In the genomic region with DNA sequence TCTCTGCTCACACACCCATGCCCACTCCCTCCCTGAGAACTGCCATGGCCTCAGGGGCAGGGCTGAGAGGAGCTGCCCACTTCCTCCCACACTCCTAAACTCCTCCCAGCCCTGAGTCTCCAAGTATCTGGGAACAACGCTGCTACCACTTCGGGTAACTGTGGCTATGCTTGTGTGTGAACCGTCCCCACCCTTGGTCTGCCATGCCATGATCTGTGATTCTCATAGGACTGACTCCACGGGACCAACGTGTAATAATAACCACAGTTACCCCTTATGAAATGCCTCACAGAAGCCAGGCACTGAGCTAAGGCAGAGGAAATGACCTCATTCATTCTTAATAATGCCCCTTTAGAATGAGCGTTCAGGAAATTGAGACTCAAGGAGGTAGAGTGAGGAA, we compare ENCODE assay signal across 17 cellular contexts.
DNase-seq lines count a peak whose midpoint lies in the region; ATAC-seq and TF ChIP-seq lines count a peak whose summit lies in the region.
"Had no signal": no experiment of that assay in that cellular context is flagged by ENCODE, and none has a peak within 500 bp of the region (broad histone marks: within the 10 kb centered on the region; RNA-seq: fewer than 3 reads in every experiment).

No MANE protein-coding gene starts in this region.

- in situ Hi-C loops in HAP-1 (cut with MboI; ENCODE audit: low sequenced_read_pairs), result no loop called here

- intact Hi-C loops in posterior cingulate gyrus (cut with DNase I), result no loop called here

- CTCF ChIA-PET in HEK293 (lab: Yijun Ruan, JAX), result interaction anchor here (0.8 to 0.9 kb wide), 2 partner anchors 27 to 507 kb away, joined by 3 read pairs; no protein-coding TSS in a partner anchor

- H3K27ac ChIP-seq in HEK293 (ENCODE audit: extremely low read depth, low read depth, low read length), result no peak overlapping the region
- H3K27ac ChIP-seq: esophagus muscularis mucosa, parathyroid adenoma, stomach had no signal

- DNase-seq in AML-193 (lab: John Stamatoyannopoulos, UW) (peak; percentile 3 to 5), amniotic epithelial cell (ENCODE audit: low read depth) (peak; percentile 2), kidney tubule cell (ENCODE audit: low spot score) (peak; percentile 17), HAP-1 (ENCODE audit: low spot score in 2 of 2) (no peak), posterior cingulate gyrus (no peak)
- DNase-seq: hippocampal formation; left cardiac atrium; NCI-H2029; NCI-H524; stimulated activated CD4-positive, alpha-beta T cell treated with anti-CD3 and anti-CD28 coated beads, Interleukin-12 subunit alpha, Interleukin-12 subunit beta, amount 100 ng/mL, for 4 hours; stomach had no signal

- TF ChIP-seq CTCF in HEK293 (tag by site-specific recombination; IDR thresholded peaks at IDR 0.05), result no peak

- no peak overlapping the region for H3K4me3 ChIP-seq in HEK293 (ENCODE audit: low read depth, low read length)
- no peak overlapping the region for H3K4me3 ChIP-seq in HAP-1
- H3K4me3 ChIP-seq: esophagus muscularis mucosa, stomach had no signal

- H3K9me3 ChIP-seq in HEK293 (ENCODE audit: control insufficient read depth, insufficient read depth, low read depth, low read length), result no peaks in the 10 kb centered on the region
- no peaks in the 10 kb centered on the region for H3K9me3 ChIP-seq in HAP-1
- H3K9me3 ChIP-seq: esophagus muscularis mucosa, stomach had no signal

- H3K36me3 ChIP-seq in HEK293 (ENCODE audit: control insufficient read depth in 2 of 2, insufficient read depth in 1 of 2, low read length in 2 of 2), result no peaks in the 10 kb centered on the region
- no peaks in the 10 kb centered on the region for H3K36me3 ChIP-seq in HAP-1 (replicated peaks)
- H3K36me3 ChIP-seq: esophagus muscularis mucosa, stomach had no signal

- POLR2A ChIA-PET in HEK293 (lab: Yijun Ruan, JAX), result interaction anchor here (1.1 kb wide), 1 partner anchor 14 kb away, joined by 4 read pairs; no protein-coding TSS in a partner anchor

- H3K4me1 ChIP-seq in HEK293 (ENCODE audit: control insufficient read depth, insufficient read depth, low read length), result peaks cover 7% of the 10 kb centered on the region; the same call in 1 of the 2 replicates
- no peaks in the 10 kb centered on the region for H3K4me1 ChIP-seq in HAP-1
- H3K4me1 ChIP-seq: parathyroid adenoma, stomach had no signal

- peaks cover 4% of the 10 kb centered on the region; the same call in 1 of the 2 replicates for H3K27me3 ChIP-seq in HAP-1 (ENCODE audit: low read depth)

- ATAC-seq in GM18861 (IDR thresholded peaks at IDR 0.05; ENCODE audit: unreplicated experiment) (no peak), HG03378 (IDR thresholded peaks at IDR 0.05; ENCODE audit: unreplicated experiment) (no peak)
- ATAC-seq: WTC11 had no signal

TF ChIP-seq in HEK293, 187 proteins besides CTCF, POLR2A, EP300 and RAD21:
- no peak for TF ChIP-seq ZNF513 (tag by site-specific recombination; IDR thresholded peaks at IDR 0.05)
- TF ChIP-seq, protein P1, sequence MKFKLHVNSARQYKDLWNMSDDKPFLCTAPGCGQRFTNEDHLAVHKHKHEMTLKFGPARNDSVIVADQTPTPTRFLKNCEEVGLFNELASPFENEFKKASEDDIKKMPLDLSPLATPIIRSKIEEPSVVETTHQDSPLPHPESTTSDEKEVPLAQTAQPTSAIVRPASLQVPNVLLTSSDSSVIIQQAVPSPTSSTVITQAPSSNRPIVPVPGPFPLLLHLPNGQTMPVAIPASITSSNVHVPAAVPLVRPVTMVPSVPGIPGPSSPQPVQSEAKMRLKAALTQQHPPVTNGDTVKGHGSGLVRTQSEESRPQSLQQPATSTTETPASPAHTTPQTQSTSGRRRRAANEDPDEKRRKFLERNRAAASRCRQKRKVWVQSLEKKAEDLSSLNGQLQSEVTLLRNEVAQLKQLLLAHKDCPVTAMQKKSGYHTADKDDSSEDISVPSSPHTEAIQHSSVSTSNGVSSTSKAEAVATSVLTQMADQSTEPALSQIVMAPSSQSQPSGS (tag by site-specific recombination; IDR thresholded peaks at IDR 0.05; ENCODE audit: low read depth), result 0 out of 2 replicates have a peak, but pooled peaks have one; percentile 43
- TF ChIP-seq ZFHX2 (tag by site-specific recombination; conservative IDR thresholded peaks at IDR 0.05), result peak; percentile 86
- TF ChIP-seq ZNF561 (tag by site-specific recombination; IDR thresholded peaks at IDR 0.05; ENCODE audit: borderline replicate concordance), result no peak
- TF ChIP-seq ZNF530 (tag by site-specific recombination; IDR thresholded peaks at IDR 0.05; ENCODE audit: low read depth), result no peak
- TF ChIP-seq ZNF146 (tag by site-specific recombination; IDR thresholded peaks at IDR 0.05), result no peak
- no peak for TF ChIP-seq YY2 (tag by site-specific recombination; IDR thresholded peaks at IDR 0.05)
- peak; percentile 78 for TF ChIP-seq EGR2 (tag by site-specific recombination; IDR thresholded peaks at IDR 0.05; ENCODE audit: low read depth)
- TF ChIP-seq ZNF16 (tag by site-specific recombination; IDR thresholded peaks at IDR 0.05; ENCODE audit: low read depth), result no peak
- TF ChIP-seq ZSCAN18 (tag by site-specific recombination; IDR thresholded peaks at IDR 0.05), result no peak
- no peak for TF ChIP-seq ZNF23 (tag by site-specific recombination; IDR thresholded peaks at IDR 0.05; ENCODE audit: borderline replicate concordance)
- TF ChIP-seq, protein P2, sequence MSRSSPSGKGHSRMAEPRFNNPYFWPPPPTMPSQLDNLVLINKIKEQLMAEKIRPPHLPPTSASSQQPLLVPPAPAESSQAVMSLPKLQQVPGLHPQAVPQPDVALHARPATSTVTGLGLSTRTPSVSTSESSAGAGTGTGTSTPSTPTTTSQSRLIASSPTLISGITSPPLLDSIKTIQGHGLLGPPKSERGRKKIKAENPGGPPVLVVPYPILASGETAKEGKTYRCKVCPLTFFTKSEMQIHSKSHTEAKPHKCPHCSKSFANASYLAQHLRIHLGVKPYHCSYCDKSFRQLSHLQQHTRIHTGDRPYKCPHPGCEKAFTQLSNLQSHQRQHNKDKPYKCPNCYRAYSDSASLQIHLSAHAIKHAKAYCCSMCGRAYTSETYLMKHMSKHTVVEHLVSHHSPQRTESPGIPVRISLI (tag by site-specific recombination; IDR thresholded peaks at IDR 0.05), result no peak
- TF ChIP-seq, protein P3, sequence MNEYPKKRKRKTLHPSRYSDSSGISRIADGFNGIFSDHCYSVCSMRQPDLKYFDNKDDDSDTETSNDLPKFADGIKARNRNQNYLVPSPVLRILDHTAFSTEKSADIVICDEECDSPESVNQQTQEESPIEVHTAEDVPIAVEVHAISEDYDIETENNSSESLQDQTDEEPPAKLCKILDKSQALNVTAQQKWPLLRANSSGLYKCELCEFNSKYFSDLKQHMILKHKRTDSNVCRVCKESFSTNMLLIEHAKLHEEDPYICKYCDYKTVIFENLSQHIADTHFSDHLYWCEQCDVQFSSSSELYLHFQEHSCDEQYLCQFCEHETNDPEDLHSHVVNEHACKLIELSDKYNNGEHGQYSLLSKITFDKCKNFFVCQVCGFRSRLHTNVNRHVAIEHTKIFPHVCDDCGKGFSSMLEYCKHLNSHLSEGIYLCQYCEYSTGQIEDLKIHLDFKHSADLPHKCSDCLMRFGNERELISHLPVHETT (tag by site-specific recombination; IDR thresholded peaks at IDR 0.05), result no peak

Comparison
In these comparisons a context has a peak if more than half of its experiments do, and no peak if none do; other contexts are left out.
1. DNase-seq: peak in AML-193 (2 of 2), amniotic epithelial cell (single experiment) and kidney tubule cell (single experiment); none in HAP-1 (0 of 2) and posterior cingulate gyrus (0 of 10).